ENCODE assay signal across 8 cellular contexts in genomic region chr11:518463-519202, GRCh38. TPM values are rescaled to one million over a fixed set of nuclear protein-coding genes. Genes with fewer than 3 reads are reported as not detected.
DNase-seq lines count a peak whose midpoint lies in the region; ATAC-seq and TF ChIP-seq lines count a peak whose summit lies in the region.

No MANE protein-coding gene starts in this region.

- H3K27ac ChIP-seq in liver (ENCODE audit: low read depth in 1 of 2, low read length in 2 of 2), result peak overlapping the region; percentile 57 to 59

- H3K4me3 Mint-ChIP-seq in chondrocyte (ENCODE audit: unreplicated experiment), result peak overlapping the region; percentile 71

- no peaks in the 10 kb centered on the region for H3K27me3 ChIP-seq in liver (ENCODE audit: control insufficient read depth in 4 of 4, insufficient read depth in 4 of 4, low read length in 3 of 4)

- ATAC-seq in GM19023 (IDR thresholded peaks at IDR 0.05; ENCODE audit: unreplicated experiment) (peak; percentile 78), HG03521 (IDR thresholded peaks at IDR 0.05; ENCODE audit: unreplicated experiment) (peak; percentile 93)

- TF ChIP-seq RAD21 in liver (IDR thresholded peaks at IDR 0.05), result peak; percentile 71 to 78

- peaks cover 13% of the 10 kb centered on the region for H3K36me3 Mint-ChIP-seq in chondrocyte (ENCODE audit: low read depth)

- H3K4me1 Mint-ChIP-seq in chondrocyte (ENCODE audit: low read depth), result peaks cover 5% of the 10 kb centered on the region

- peaks cover 7% of the 10 kb centered on the region for H3K9me3 Mint-ChIP-seq in chondrocyte (ENCODE audit: low read depth)

- peaks cover 0 to 5% (median 1%) of the 10 kb centered on the region in 4 donors for H3K4me1 ChIP-seq in liver (ENCODE audit: control insufficient read depth in 4 of 4, insufficient read depth in 4 of 4, low read length in 3 of 4)

- WGBS in liver, result 13% methylated on average over 74 of the region's 74 CpGs

- DNase-seq in AG09319 (ENCODE audit: extremely low read depth, low read depth) (peak; percentile 94), chondrocyte (ENCODE audit: low spot score) (no peak), C1 segment of cervical spinal cord (lab: John Stamatoyannopoulos, UW) (no peak)
- DNase-seq in stimulated activated CD4-positive, alpha-beta T cell treated with anti-CD3 and anti-CD28 coated beads, Interleukin-4, amount 100 ng/mL, for 24 hours, result peak; percentile 85

- peak; percentile 46 for TF ChIP-seq CTCF in AG09319 (IDR thresholded peaks at IDR 0.05; ENCODE audit: low read depth, low read length)
- TF ChIP-seq CTCF in WI38 (IDR thresholded peaks at IDR 0.05; ENCODE audit: low read depth, low read length), result peak; percentile 77
- peak; percentile 100 for TF ChIP-seq CTCF in chondrocyte (IDR thresholded peaks at IDR 0.05)
- TF ChIP-seq CTCF in liver (IDR thresholded peaks at IDR 0.05; ENCODE audit: low read depth, low read length, missing input control), result peak; percentile 96

- no peaks in the 10 kb centered on the region for H3K9me3 ChIP-seq in liver (ENCODE audit: control insufficient read depth in 4 of 4, low read length in 3 of 4)

- H3K9ac ChIP-seq in liver (ENCODE audit: low read depth in 1 of 2, low read length in 2 of 2), result no peak overlapping the region

- H3K27ac Mint-ChIP-seq in chondrocyte (ENCODE audit: unreplicated experiment), result peak overlapping the region; percentile 91

- no peak overlapping the region for H3K4me3 ChIP-seq in WI38 (ENCODE audit: low read depth, low read length)
- H3K4me3 ChIP-seq in liver (ENCODE audit: low read depth in 1 of 3, low read length in 3 of 3), result peak overlapping the region in 1 of 3 donors; percentile 17

- H3K27me3 Mint-ChIP-seq in chondrocyte (ENCODE audit: low read depth), result no peaks in the 10 kb centered on the region

- peaks cover 0 to 2% (median under 1%) of the 10 kb centered on the region in 4 donors for H3K36me3 ChIP-seq in liver (ENCODE audit: control insufficient read depth in 4 of 4, insufficient read depth in 3 of 4, low read depth in 1 of 4, low read length in 3 of 4)

TF ChIP-seq in liver, 16 proteins besides CTCF, POLR2A, EP300 and RAD21:
- TF ChIP-seq REST (IDR thresholded peaks at IDR 0.05) (no peak), NR2F2 (IDR thresholded peaks at IDR 0.05) (no peak), SP1 (IDR thresholded peaks at IDR 0.05) (peak; percentile 22), FOXA1 (IDR thresholded peaks at IDR 0.05) (no peak), JUND (IDR thresholded peaks at IDR 0.05) (peak in 1 of 2 donors; percentile 20), YY1 (IDR thresholded peaks at IDR 0.05) (no peak), GABPA (IDR thresholded peaks at IDR 0.05 in 1 of 2, conservative IDR thresholded peaks at IDR 0.05 in 1 of 2) (peak in 1 of 2 donors; percentile 38), ZBTB33 (IDR thresholded peaks at IDR 0.05) (no peak)

RNA-seq across cellular contexts. Expression of gene RNH1, which starts 11.6 kb away (rescaled TPM):
- 146 to 166 TPM (median 161 TPM) in 3 replicates for total RNA-seq in chondrocyte
- total RNA-seq in liver, result 10 to 100 TPM; 68.5 to 77.8 TPM
- 10 to 100 TPM; 75.7 to 99.1 TPM for polyA plus RNA-seq in liver

RNA-seq across cellular contexts. Expression of gene HRAS, which starts 16.7 kb away (rescaled TPM):
- 65.1 to 77.7 TPM (median 68.0 TPM) in 3 replicates for total RNA-seq in chondrocyte
- 1 to 10 TPM; 4.7 to 8.6 TPM for total RNA-seq in liver
- 10 to 100 TPM; 13.2 to 17.4 TPM for polyA plus RNA-seq in liver

RNA-seq across cellular contexts. Expression of gene LRRC56, which starts 18.7 kb away (rescaled TPM):
- total RNA-seq in chondrocyte (2.6 to 2.9 TPM (median 2.7 TPM) in 3 replicates), liver (under 1 TPM; 0.17 to 0.23 TPM)
- under 1 TPM; 0.08 to 0.46 TPM for polyA plus RNA-seq in liver

RNA-seq across cellular contexts. Expression of gene LMNTD2, which starts 41.9 kb away (rescaled TPM):
- total RNA-seq in chondrocyte (3.8 to 6.1 TPM (median 5.5 TPM) in 3 replicates), liver (1 to 10 TPM; 1.2 to 2.9 TPM)
- 1 to 10 TPM; 1.6 to 4.6 TPM for polyA plus RNA-seq in liver

RNA-seq across cellular contexts. Expression of gene RASSF7, which starts 42.1 kb away (rescaled TPM):
- total RNA-seq in chondrocyte, result 20.0 to 31.3 TPM (median 28.7 TPM) in 3 replicates
- 10 to 100 TPM; 11.5 to 35.5 TPM for total RNA-seq in liver
- 10 to 100 TPM; 38.3 to 50.4 TPM for polyA plus RNA-seq in liver

Comparison
In these comparisons a context has a peak if more than half of its experiments do, and no peak if none do; other contexts are left out.
1. DNase-seq: peak in AG09319 (single experiment) and stimulated activated CD4-positive, alpha-beta T cell treated with anti-CD3 and anti-CD28 coated beads, Interleukin-4, amount 100 ng/mL, for 24 hours (single experiment); none in chondrocyte (single experiment) and C1 segment of cervical spinal cord (0 of 14).
2. CTCF ChIP-seq: peak in every context shown above with its lines; median percentile 100 in chondrocyte; 96 in liver; 77 in WI38; 46 in AG09319.